ENCODE assay signal across 16 cellular contexts in genomic region chr9:93234600-93234999, GRCh38. TPM values are rescaled to one million over a fixed set of nuclear protein-coding genes. Genes with fewer than 3 reads are reported as not detected.
DNase-seq lines count a peak whose midpoint lies in the region; ATAC-seq and TF ChIP-seq lines count a peak whose summit lies in the region.
"Had no signal": no experiment of that assay in that cellular context is flagged by ENCODE, and none has a peak within 500 bp of the region (broad histone marks: within the 10 kb centered on the region; RNA-seq: fewer than 3 reads in every experiment).

No MANE protein-coding gene starts in this region.

- peaks cover 14% of the 10 kb centered on the region for H3K36me3 ChIP-seq in right atrium auricular region
- no peaks in the 10 kb centered on the region for H3K36me3 ChIP-seq in prostate gland
- H3K36me3 ChIP-seq in transverse colon: no peaks in the 10 kb centered on the region

- in situ Hi-C loops in transverse colon (cut with MboI; ENCODE audit: low pct_ligation_motif_present in 1 of 4, low pct_unique_long_range_greater_than_20kb in 1 of 4, low sequenced_read_pairs in 3 of 4): no loop called here

- peaks cover 0 to 35% of the 10 kb centered on the region in 2 donors for H3K4me1 ChIP-seq in right atrium auricular region
- H3K4me1 ChIP-seq in prostate gland (replicated peaks): no peaks in the 10 kb centered on the region
- peaks cover 20 to 57% (median 53%) of the 10 kb centered on the region in 4 donors for H3K4me1 ChIP-seq in transverse colon
- H3K4me1 ChIP-seq: Caco-2 had no signal

- no peaks in the 10 kb centered on the region for H3K9me3 ChIP-seq in right atrium auricular region
- no peaks in the 10 kb centered on the region for H3K9me3 ChIP-seq in prostate gland
- H3K9me3 ChIP-seq in transverse colon: no peaks in the 10 kb centered on the region
- H3K9me3 ChIP-seq: Caco-2 had no signal

- peak; percentile 44 for DNase-seq in Right ventricle myocardium superior
- no peak for DNase-seq in right atrium auricular region (ENCODE audit: low spot score)
- peak in 1 of 2 donors; percentile 64 for DNase-seq in left colon
- DNase-seq in prostate gland (ENCODE audit: low spot score): peak; percentile 20
- DNase-seq in transverse colon: no peak
- DNase-seq in GDM1 (lab: John Stamatoyannopoulos, UW): no peak
- DNase-seq in GM10266 (ENCODE audit: extremely low spot score): no peak
- DNase-seq: 8988T; AML-193; Caco-2; CD8-positive, alpha-beta memory T cell; DND-41; GF-D8; GM23248 had no signal

- ATAC-seq in Right ventricle myocardium superior (ENCODE audit: poor library complexity) (peak; percentile 24), left colon (peak; percentile 16)
- ATAC-seq: HCT116 had no signal

- WGBS in prostate gland: 71% methylated on average over 8 of the region's 15 CpGs
- WGBS in transverse colon (ENCODE audit: low coverage in 1 of 2), 2 donors: 52% methylated on average over 15 of the region's 15 CpGs; no CpG with 5 or more reads in 1 of the 2 donors

- TF ChIP-seq EP300 in transverse colon (IDR thresholded peaks at IDR 0.05; ENCODE audit: low read depth): no peak

- H3K27me3 ChIP-seq in right atrium auricular region (no peaks in the 10 kb centered on the region), prostate gland (replicated peaks; ENCODE audit: insufficient read depth) (no peaks in the 10 kb centered on the region), transverse colon (no peaks in the 10 kb centered on the region)
- H3K27me3 ChIP-seq: BLaER1 had no signal

- peak overlapping the region in 1 of 2 donors; percentile 57 for H3K27ac ChIP-seq in right atrium auricular region
- H3K27ac ChIP-seq in prostate gland: no peak overlapping the region
- H3K27ac ChIP-seq in transverse colon: peak overlapping the region in 3 of 4 donors; percentile 21 to 26 (median 25)
- H3K27ac ChIP-seq: BLaER1, GM23248 had no signal

- TF ChIP-seq POLR2A in prostate gland (IDR thresholded peaks at IDR 0.05): no peak
- TF ChIP-seq POLR2A in transverse colon (IDR thresholded peaks at IDR 0.05): no peak

- no peak for TF ChIP-seq CTCF in right atrium auricular region (IDR thresholded peaks at IDR 0.05)
- TF ChIP-seq CTCF in prostate gland (IDR thresholded peaks at IDR 0.05): no peak
- TF ChIP-seq CTCF in transverse colon (IDR thresholded peaks at IDR 0.05): no peak
- TF ChIP-seq CTCF in GM10266 (IDR thresholded peaks at IDR 0.05; ENCODE audit: control insufficient read depth, insufficient read depth, low read depth, missing control alignments): no peak

- intact Hi-C loops in Right ventricle myocardium superior (cut with DNase I) (no loop called here), left colon (cut with DNase I, micrococcal nuclease) (no loop called here), prostate gland (cut with DNase I) (no loop called here), transverse colon (cut with DNase I; ENCODE audit: low total_unique reads) (no loop called here)

- H3K4me3 ChIP-seq in right atrium auricular region: no peak overlapping the region
- H3K4me3 ChIP-seq in prostate gland: no peak overlapping the region
- no peak overlapping the region for H3K4me3 ChIP-seq in transverse colon
- H3K4me3 ChIP-seq: BLaER1, GM23248 had no signal

RNA-seq across cellular contexts. Expression of gene WNK2, which starts 50.7 kb away (rescaled TPM):
- total RNA-seq in Right ventricle myocardium superior (222 TPM), right atrium auricular region (100 to 1,000 TPM in 1 of 2 donors, 10 to 100 TPM in 1; 61.4 to 132 TPM), left colon (100 to 1,000 TPM; 161 to 279 TPM), prostate gland (100 to 1,000 TPM in 1 of 2 donors, 10 to 100 TPM in 1; 77.9 to 136 TPM), transverse colon (100 to 1,000 TPM; 133 to 618 (median 157) TPM)
- total RNA-seq: GM23248 had no signal

Comparison
In these comparisons a context has a peak if more than half of its experiments do, and no peak if none do; other contexts are left out.
1. DNase-seq: peak in Right ventricle myocardium superior (single experiment) and prostate gland (single experiment); none in right atrium auricular region (single experiment), transverse colon (single experiment), GDM1 (single experiment) and GM10266 (single experiment).
2. H3K27ac ChIP-seq: peak in transverse colon (3 of 4); none in prostate gland (0 of 2).